In genomic region chr11:93567406-93567819, GRCh38 we compare ENCODE assay signal across 1 cellular context.
TF ChIP-seq lines count a peak whose summit lies in the region.

No MANE protein-coding gene starts in this region.

TF ChIP-seq in liver, 16 proteins besides CTCF, POLR2A, EP300 and RAD21 (continued from another document):
- TF ChIP-seq REST (IDR thresholded peaks at IDR 0.05) = peak; percentile 60
- no peak for TF ChIP-seq TAF1 (conservative IDR thresholded peaks at IDR 0.05)
- TF ChIP-seq HNF4A (conservative IDR thresholded peaks at IDR 0.05) = peak; percentile 77 to 87
- peak; percentile 90 for TF ChIP-seq YY1 (IDR thresholded peaks at IDR 0.05)
- peak; percentile 76 for TF ChIP-seq NR2F2 (IDR thresholded peaks at IDR 0.05)
- TF ChIP-seq SP1 (IDR thresholded peaks at IDR 0.05) = peak; percentile 82
- peak in 1 of 2 donors; percentile 92 for TF ChIP-seq JUND (IDR thresholded peaks at IDR 0.05)
- TF ChIP-seq FOXA2 (IDR thresholded peaks at IDR 0.05) = no peak
- peak; percentile 32 for TF ChIP-seq ATF3 (IDR thresholded peaks at IDR 0.05)
- peak; percentile 83 for TF ChIP-seq MAX (IDR thresholded peaks at IDR 0.05)
- TF ChIP-seq GABPA (IDR thresholded peaks at IDR 0.05 in 1 of 2, conservative IDR thresholded peaks at IDR 0.05 in 1 of 2) = peak in 1 of 2 donors; percentile 26
